Comparison of ENCODE assay signal across 1 cellular context in the genomic region with DNA sequence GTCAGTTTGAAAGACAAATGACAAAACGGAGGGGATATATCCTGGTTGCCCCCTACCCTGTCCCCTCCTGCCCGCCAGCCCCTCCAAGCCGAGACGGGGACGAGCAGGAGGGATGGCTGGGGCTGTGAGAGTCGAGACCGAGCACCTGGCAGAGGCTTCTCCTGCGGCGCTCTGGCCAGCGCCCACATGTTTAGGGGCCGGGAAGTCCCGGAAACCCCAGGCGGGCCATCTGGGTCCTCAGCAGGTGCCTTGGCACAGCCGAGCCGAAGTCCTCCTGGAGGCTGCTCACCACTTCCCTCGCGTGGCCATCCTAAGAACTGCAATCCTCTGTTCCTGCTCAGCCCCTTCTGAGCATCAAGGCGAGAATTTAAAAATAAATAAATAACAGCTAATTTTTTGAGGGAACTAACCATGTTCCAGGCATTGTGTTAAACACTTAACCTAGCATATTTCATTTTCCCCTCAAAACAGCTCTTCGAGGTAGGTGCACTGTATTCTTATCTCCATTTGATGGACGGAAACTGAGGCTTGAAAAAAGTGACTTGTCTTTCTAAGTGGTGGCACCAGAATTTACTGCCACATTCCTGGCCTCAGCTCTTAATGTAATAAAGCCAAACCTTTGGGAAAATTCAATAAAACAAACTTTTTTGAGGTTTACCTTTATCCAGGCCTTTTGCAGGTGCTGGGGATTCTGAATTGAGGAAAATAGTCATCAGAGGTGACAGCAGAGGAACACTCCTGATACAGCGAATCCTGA.
A peak's percentile ranks its signal among the peaks of the same experiment; 100 is the strongest.
TF ChIP-seq lines count a peak whose summit lies in the region.

No MANE protein-coding gene starts in this region.

TF ChIP-seq in Ishikawa, 13 proteins besides CTCF, POLR2A, EP300 and RAD21:
- TF ChIP-seq EGR1 (IDR thresholded peaks at IDR 0.05) (no peak), TCF12 (IDR thresholded peaks at IDR 0.05; ENCODE audit: low read depth) (peak; percentile 78), CEBPB (IDR thresholded peaks at IDR 0.05) (no peak), YY1 (IDR thresholded peaks at IDR 0.05; ENCODE audit: low read depth) (no peak), NFIC (IDR thresholded peaks at IDR 0.05) (peak; percentile 85), ZBTB7A (IDR thresholded peaks at IDR 0.05; ENCODE audit: low read depth) (peak; percentile 85), TAF1 (IDR thresholded peaks at IDR 0.05; ENCODE audit: low read depth) (no peak), FOXM1 (IDR thresholded peaks at IDR 0.05; ENCODE audit: borderline replicate concordance, low read depth) (0 out of 2 replicates have a peak, but pooled peaks have one; percentile 23), TEAD4 (IDR thresholded peaks at IDR 0.05) (no peak), CREB1 (IDR thresholded peaks at IDR 0.05; ENCODE audit: low read depth) (no peak)
- TF ChIP-seq, protein P1, sequence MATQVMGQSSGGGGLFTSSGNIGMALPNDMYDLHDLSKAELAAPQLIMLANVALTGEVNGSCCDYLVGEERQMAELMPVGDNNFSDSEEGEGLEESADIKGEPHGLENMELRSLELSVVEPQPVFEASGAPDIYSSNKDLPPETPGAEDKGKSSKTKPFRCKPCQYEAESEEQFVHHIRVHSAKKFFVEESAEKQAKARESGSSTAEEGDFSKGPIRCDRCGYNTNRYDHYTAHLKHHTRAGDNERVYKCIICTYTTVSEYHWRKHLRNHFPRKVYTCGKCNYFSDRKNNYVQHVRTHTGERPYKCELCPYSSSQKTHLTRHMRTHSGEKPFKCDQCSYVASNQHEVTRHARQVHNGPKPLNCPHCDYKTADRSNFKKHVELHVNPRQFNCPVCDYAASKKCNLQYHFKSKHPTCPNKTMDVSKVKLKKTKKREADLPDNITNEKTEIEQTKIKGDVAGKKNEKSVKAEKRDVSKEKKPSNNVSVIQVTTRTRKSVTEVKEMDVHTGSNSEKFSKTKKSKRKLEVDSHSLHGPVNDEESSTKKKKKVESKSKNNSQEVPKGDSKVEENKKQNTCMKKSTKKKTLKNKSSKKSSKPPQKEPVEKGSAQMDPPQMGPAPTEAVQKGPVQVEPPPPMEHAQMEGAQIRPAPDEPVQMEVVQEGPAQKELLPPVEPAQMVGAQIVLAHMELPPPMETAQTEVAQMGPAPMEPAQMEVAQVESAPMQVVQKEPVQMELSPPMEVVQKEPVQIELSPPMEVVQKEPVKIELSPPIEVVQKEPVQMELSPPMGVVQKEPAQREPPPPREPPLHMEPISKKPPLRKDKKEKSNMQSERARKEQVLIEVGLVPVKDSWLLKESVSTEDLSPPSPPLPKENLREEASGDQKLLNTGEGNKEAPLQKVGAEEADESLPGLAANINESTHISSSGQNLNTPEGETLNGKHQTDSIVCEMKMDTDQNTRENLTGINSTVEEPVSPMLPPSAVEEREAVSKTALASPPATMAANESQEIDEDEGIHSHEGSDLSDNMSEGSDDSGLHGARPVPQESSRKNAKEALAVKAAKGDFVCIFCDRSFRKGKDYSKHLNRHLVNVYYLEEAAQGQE (IDR thresholded peaks at IDR 0.05; ENCODE audit: low read depth) = no peak
- TF ChIP-seq, protein P2, sequence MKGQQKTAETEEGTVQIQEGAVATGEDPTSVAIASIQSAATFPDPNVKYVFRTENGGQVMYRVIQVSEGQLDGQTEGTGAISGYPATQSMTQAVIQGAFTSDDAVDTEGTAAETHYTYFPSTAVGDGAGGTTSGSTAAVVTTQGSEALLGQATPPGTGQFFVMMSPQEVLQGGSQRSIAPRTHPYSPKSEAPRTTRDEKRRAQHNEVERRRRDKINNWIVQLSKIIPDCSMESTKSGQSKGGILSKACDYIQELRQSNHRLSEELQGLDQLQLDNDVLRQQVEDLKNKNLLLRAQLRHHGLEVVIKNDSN (IDR thresholded peaks at IDR 0.05) = no peak
- TF ChIP-seq, protein P3, sequence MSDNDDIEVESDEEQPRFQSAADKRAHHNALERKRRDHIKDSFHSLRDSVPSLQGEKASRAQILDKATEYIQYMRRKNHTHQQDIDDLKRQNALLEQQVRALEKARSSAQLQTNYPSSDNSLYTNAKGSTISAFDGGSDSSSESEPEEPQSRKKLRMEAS (IDR thresholded peaks at IDR 0.05) = peak; percentile 53
